Comparison of ENCODE assay signal across 25 cellular contexts in genomic region chr5:121024416-121025311, GRCh38.
"Had no signal": no experiment of that assay in that cellular context is flagged by ENCODE, and none has a peak within 500 bp of the region (broad histone marks: within the 10 kb centered on the region; RNA-seq: fewer than 3 reads in every experiment).

No MANE protein-coding gene starts in this region.

- H3K4me3 ChIP-seq: SJSA1 had no signal

- DNase-seq: activated B cell treated with CpG ODN at 0.5 μM for 24 hours; activated CD4-positive, alpha-beta T cell treated with anti-CD3 and anti-CD28 coated beads for 1 hour; activated CD4-positive, alpha-beta T cell treated with anti-CD3 and anti-CD28 coated beads, Interleukin-2, amount 10 ng/mL, durations not matched to agents 24 days and 14 days; activated CD4-positive, alpha-beta T cell treated with anti-CD3 and anti-CD28 coated beads, Interleukin-2, amount 50 U/mL, for 48 hours; activated CD8-positive, alpha-beta memory T cell treated with anti-CD3 and anti-CD28 coated beads, Interleukin-2, amount 10 ng/mL, durations not matched to agents 7 days and 5 days; activated gamma-delta T cell; activated naive CD4-positive, alpha-beta T cell treated with anti-CD3 and anti-CD28 coated beads for 36 hours; activated T-cell treated with anti-CD3 and anti-CD28 coated beads, Interleukin-2, amount 50 U/mL, for 24 hours; amygdala; NCI-H1105; NCI-H1436; NCI-H1694 treated with DMSO at 0.1 percent for 48 hours; NCI-H2029 treated with DMSO at 0.1 percent for 48 hours; NCI-H446; NCI-H524; PC-3; SHP77; T-cell; T-helper 2 cell; T1000 had no signal

- H3K4me1 ChIP-seq: SJSA1 had no signal

- H3K27ac ChIP-seq: SJSA1 had no signal

- H3K27me3 ChIP-seq: SJSA1 had no signal

- H3K9me3 ChIP-seq: SJSA1 had no signal

- FAIRE-seq: astrocyte, RCC 7860, TTC549 had no signal

- H3K36me3 ChIP-seq: SJSA1 had no signal

- ATAC-seq: activated CD8-positive, alpha-beta memory T cell treated with anti-CD3 and anti-CD28 coated beads, Interleukin-2, amount 10 ng/mL, durations not matched to agents 7 days and 5 days; activated T-helper 17 cell treated with anti-CD3 and anti-CD28 coated beads, Interleukin-2, amount 50 U/mL, for 72 hours; PC-3; T-cell had no signal
